1 cellular context compared by ENCODE assay signal in genomic region chr5:159262472-159262858, GRCh38.
TF ChIP-seq lines count a peak whose summit lies in the region.

No MANE protein-coding gene starts in this region.

TF ChIP-seq in H1, 55 proteins besides CTCF, POLR2A, EP300 and RAD21 (continued from another document):
- no peak for TF ChIP-seq CTBP2 (IDR thresholded peaks at IDR 0.05; ENCODE audit: borderline replicate concordance, insufficient read depth, insufficient read length, low read length)
